In the genomic region with DNA sequence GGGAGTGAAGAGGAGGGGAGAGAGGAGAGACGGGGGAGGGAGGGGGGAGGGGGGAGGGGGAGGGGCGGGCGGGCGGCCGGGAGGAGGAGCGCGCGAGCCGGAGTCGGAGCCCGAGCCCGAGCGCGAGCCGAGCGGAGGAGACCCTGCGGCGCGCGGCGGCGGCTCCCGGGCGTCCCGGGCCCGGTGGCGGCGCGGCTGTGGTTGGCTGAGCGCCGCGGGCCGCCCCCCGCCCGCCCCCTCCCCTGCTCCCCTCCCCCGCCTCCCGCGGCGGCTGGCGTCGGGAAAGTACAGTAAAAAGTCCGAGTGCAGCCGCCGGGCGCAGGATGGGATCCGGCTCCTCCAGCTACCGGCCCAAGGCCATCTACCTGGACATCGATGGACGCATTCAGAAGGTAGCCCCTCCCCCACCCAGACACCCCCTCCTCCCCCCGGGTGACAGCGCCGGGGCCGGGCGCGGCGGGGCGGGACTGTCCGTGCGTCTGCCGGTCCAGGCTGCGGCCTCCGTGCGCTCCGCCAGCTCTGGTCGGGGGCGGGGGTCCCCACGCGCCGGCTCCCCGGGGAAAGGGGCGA, we compare ENCODE assay signal across 8 cellular contexts. TPM values are rescaled to one million over a fixed set of nuclear protein-coding genes. Genes with fewer than 3 reads are reported as not detected.
A peak's percentile ranks its signal among the peaks of the same experiment; 100 is the strongest.
DNase-seq lines count a peak whose midpoint lies in the region; ATAC-seq and TF ChIP-seq lines count a peak whose summit lies in the region.

A gene (plus strand): TSS at position 130 of the 570 bp plus-strand sequence. CDS start 194 bp downstream, at position 324.

- H3K4me3 ChIP-seq in PC-3 (ENCODE audit: low read length) (0 out of 2 replicates have a peak within 1 kb of the TSS, but pooled peaks have one; percentile 29), mammary epithelial cell (replicated peaks in 1 of 3; ENCODE audit: insufficient read depth in 1 of 3, low read depth in 2 of 3, low read length in 3 of 3) (peak within 1 kb of the TSS in 2 of 3 experiments; percentile 32 to 40), lower leg skin (ENCODE audit: low read depth, poor library complexity, severe bottlenecking) (peak within 1 kb of the TSS; percentile 8), suprapubic skin (peak within 1 kb of the TSS; percentile 61)

- H3K9me2 ChIP-seq in PC-3 (replicated peaks; ENCODE audit: low read length), result no peaks in the 10 kb centered on the region

- ATAC-seq in PC-3, result no peak
- ATAC-seq in GM21723 (IDR thresholded peaks at IDR 0.05; ENCODE audit: unreplicated experiment), result no peak
- ATAC-seq in GM18505 (IDR thresholded peaks at IDR 0.05; ENCODE audit: unreplicated experiment), result no peak
- no peak for ATAC-seq in GM19463 (IDR thresholded peaks at IDR 0.05; ENCODE audit: unreplicated experiment)

- intact Hi-C loops in PC-3 (cut with micrococcal nuclease) (loop anchor here (5.0 kb wide), 1 partner anchor 164 kb away; no protein-coding TSS in a partner anchor), mammary epithelial cell (cut with micrococcal nuclease) (loop anchor here (2.0 kb wide), 1 partner anchor 165 kb away; no protein-coding TSS in a partner anchor), lower leg skin (cut with DNase I; ENCODE audit: low total_unique reads) (no loop called here)

- H3K79me2 ChIP-seq in PC-3 (ENCODE audit: low read length) (no peaks in the 10 kb centered on the region), mammary epithelial cell (ENCODE audit: insufficient read depth, low read length) (no peaks in the 10 kb centered on the region)

- H3K27ac ChIP-seq in PC-3 (ENCODE audit: low read length), result no peak within 1 kb of the TSS
- no peak within 1 kb of the TSS for H3K27ac ChIP-seq in mammary epithelial cell (ENCODE audit: insufficient read depth, low read depth, low read length)
- peak within 1 kb of the TSS; percentile 54 for H3K27ac ChIP-seq in suprapubic skin

- H3K27me3 ChIP-seq in PC-3 (ENCODE audit: low read length), result peaks cover 75% of the 10 kb centered on the region
- peaks cover 27% of the 10 kb centered on the region for H3K27me3 ChIP-seq in mammary epithelial cell (ENCODE audit: insufficient read depth, low read length)
- peaks cover 47% of the 10 kb centered on the region for H3K27me3 ChIP-seq in suprapubic skin

- H3K4me1 ChIP-seq in PC-3 (ENCODE audit: insufficient read depth, low read length) (peaks cover 23% of the 10 kb centered on the region), mammary epithelial cell (ENCODE audit: insufficient read depth, low read length) (peaks cover 6% of the 10 kb centered on the region), suprapubic skin (peaks cover 34% of the 10 kb centered on the region)

- TF ChIP-seq EP300 in suprapubic skin (IDR thresholded peaks at IDR 0.05), result no peak

- TF ChIP-seq POLR2A in lower leg skin (IDR thresholded peaks at IDR 0.05) (no peak), suprapubic skin (IDR thresholded peaks at IDR 0.05) (no peak), GM18505 (IDR thresholded peaks at IDR 0.05; ENCODE audit: borderline replicate concordance, extremely low read depth, insufficient read depth, insufficient read length) (no peak)

- in situ Hi-C loops in GM13977 (cut with MboI; ENCODE audit: low pct_unique_long_range_greater_than_20kb, low sequenced_read_pairs, unreplicated experiment), result no loop called here
- in situ Hi-C loops in mammary epithelial cell (cut with MboI; ENCODE audit: low sequenced_read_pairs in 2 of 2), result no loop called here

- CTCF ChIA-PET in PC-3 (lab: Charles Lee), result no interaction called here
- CTCF ChIA-PET in mammary epithelial cell (lab: Charles Lee; ENCODE audit: low non-redundant PET), result no interaction called here

- H3K9me3 ChIP-seq in PC-3 (ENCODE audit: low read length) (no peaks in the 10 kb centered on the region), mammary epithelial cell (replicated peaks; ENCODE audit: insufficient read depth, low read length) (no peaks in the 10 kb centered on the region), suprapubic skin (no peaks in the 10 kb centered on the region)

- H3K36me3 ChIP-seq in PC-3 (ENCODE audit: low read depth, low read length) (no peaks in the 10 kb centered on the region), mammary epithelial cell (ENCODE audit: insufficient read depth, low read length) (no peaks in the 10 kb centered on the region), suprapubic skin (no peaks in the 10 kb centered on the region)

- DNase-seq in GM13977 (ENCODE audit: low spot score), result peak; percentile 72
- no peak for DNase-seq in PC-3
- no peak for DNase-seq in mammary epithelial cell
- no peak for DNase-seq in lower leg skin (ENCODE audit: low spot score in 2 of 2)
- no peak for DNase-seq in suprapubic skin (ENCODE audit: low spot score in 2 of 2)

- BruUV-seq in PC-3 (replicated peaks; lab: Mats Ljungman, UMichigan), result no TSS peak
- BruUV-seq in mammary epithelial cell (replicated peaks; lab: Mats Ljungman, UMichigan), result no TSS peak

- H3F3A ChIP-seq in PC-3 (ENCODE audit: low read length, unreplicated experiment), result no peaks in the 10 kb centered on the region

- POLR2A ChIA-PET in PC-3 (lab: Charles Lee; ENCODE audit: unreplicated experiment), result no interaction called here

- TF ChIP-seq CTCF in GM13977 (IDR thresholded peaks at IDR 0.05; ENCODE audit: extremely low read depth, insufficient read depth, missing control alignments) (no peak), PC-3 (conservative IDR thresholded peaks at IDR 0.05; ENCODE audit: low read depth, low read length) (no peak), mammary epithelial cell (conservative IDR thresholded peaks at IDR 0.05 in 1 of 2, IDR thresholded peaks at IDR 0.05 in 1 of 2; ENCODE audit: extremely low read depth in 1 of 2, insufficient read depth in 1 of 2, low read depth in 1 of 2, low read length in 2 of 2) (no peak), lower leg skin (IDR thresholded peaks at IDR 0.05) (no peak), suprapubic skin (IDR thresholded peaks at IDR 0.05) (no peak)

- H3K9ac ChIP-seq in PC-3 (ENCODE audit: low read length) (no peak within 1 kb of the TSS), mammary epithelial cell (ENCODE audit: insufficient read depth, low read length) (no peak within 1 kb of the TSS)

- H2AFZ ChIP-seq in PC-3 (ENCODE audit: low read length) (no peak within 1 kb of the TSS), mammary epithelial cell (ENCODE audit: low read depth, low read length) (peak within 1 kb of the TSS; percentile 40)

- dilution Hi-C loops in mammary epithelial cell (cut with HindIII; ENCODE audit: low sequenced_read_pairs), result no loop called here

- WGBS in mammary epithelial cell (ENCODE audit: low coverage, missing lambda C conversion rate), result no CpG with 5 or more reads among the region's 71 CpGs
- 0% methylated on average over 11 to 19 of the region's 71 CpGs for WGBS in lower leg skin, 2 donors
- WGBS in suprapubic skin, result under 1% methylated on average over 33 of the region's 71 CpGs

- H3K4me2 ChIP-seq in PC-3 (ENCODE audit: low read length) (peak within 1 kb of the TSS; percentile 21; the same call in 1 of the 2 replicates), mammary epithelial cell (ENCODE audit: insufficient read depth, low read depth, low read length) (peak within 1 kb of the TSS; percentile 78)

- no peaks in the 10 kb centered on the region for H4K20me1 ChIP-seq in PC-3 (ENCODE audit: low read length)
- H4K20me1 ChIP-seq in mammary epithelial cell (ENCODE audit: insufficient read depth, low read length), result no peaks in the 10 kb centered on the region

RNA-seq across cellular contexts. Expression of the gene that starts here (rescaled TPM):
- total RNA-seq in PC-3 (2014; rRNA removed), result 0.33 and 1.3 TPM in 2 replicates
- 1 to 10 TPM in 1 of 2 donors, under 1 TPM in 1; 0.17 to 1.4 TPM for total RNA-seq in mammary epithelial cell
- 1.0 TPM for polyA plus RNA-seq in mammary epithelial cell
- polyA minus RNA-seq in mammary epithelial cell, result not detected
- total RNA-seq in lower leg skin, result 10 to 100 TPM in 2 of 4 donors, 1 to 10 TPM in 2; 2.1 to 16.3 (median 9.0) TPM
- 10 to 100 TPM in 1 of 4 donors, 1 to 10 TPM in 3; 4.5 to 12.0 (median 7.1) TPM for total RNA-seq in suprapubic skin

Comparison
In these comparisons a context has a peak if more than half of its experiments do, and no peak if none do; other contexts are left out.
1. H3K4me3 ChIP-seq: peak in every context shown above with its lines; median percentile 61 in suprapubic skin; 36 in mammary epithelial cell; 29 in PC-3; 8 in lower leg skin.